In the genomic region with DNA sequence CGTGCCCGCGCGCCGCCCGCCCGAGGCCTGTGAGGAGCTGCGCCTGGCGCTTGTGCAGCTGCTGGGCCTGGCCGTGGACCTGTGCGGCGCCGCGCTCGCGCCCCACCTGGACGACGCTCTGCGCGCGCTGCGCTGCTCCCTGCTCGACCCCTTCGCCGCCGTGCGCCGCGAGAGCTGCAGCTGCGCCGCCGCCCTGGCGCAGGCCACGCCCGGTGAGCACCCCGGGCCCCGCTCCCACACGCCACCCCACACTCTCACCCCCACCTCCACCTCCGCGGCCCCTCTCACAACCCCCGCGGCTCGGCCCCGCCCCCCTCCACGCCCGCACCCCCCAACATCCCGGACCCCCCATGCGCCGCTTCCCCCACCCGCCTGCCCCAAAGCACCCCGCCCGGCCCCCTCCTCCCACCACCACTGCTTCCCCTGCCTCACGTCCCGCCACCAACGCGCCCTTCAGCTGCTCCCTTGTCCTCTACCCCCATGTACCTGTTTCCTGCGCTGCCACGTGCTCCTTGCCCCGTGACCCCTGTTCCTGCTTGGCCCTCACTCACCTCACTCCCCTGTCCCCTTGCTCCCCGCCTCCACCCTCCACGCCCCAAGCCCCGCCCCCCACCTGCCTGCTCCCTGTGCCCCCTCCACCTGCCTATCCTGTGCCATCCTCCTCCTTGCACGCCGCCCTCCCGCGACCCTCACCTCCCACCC, we compare ENCODE assay signal across 8 cellular contexts. TPM values are rescaled to one million over a fixed set of nuclear protein-coding genes. Genes with fewer than 3 reads are reported as not detected.
A peak's percentile ranks its signal among the peaks of the same experiment; 100 is the strongest.
DNase-seq lines count a peak whose midpoint lies in the region; ATAC-seq and TF ChIP-seq lines count a peak whose summit lies in the region.

A gene (minus strand): TSS at position 178 of the 702 bp plus-strand sequence. CDS start 15,776 bp downstream, outside the sequence.

- 1 to 2% (median 1%) methylated on average over 14 to 65 of the region's 66 CpGs for WGBS in spleen, 5 donors

- H3K4me3 ChIP-seq in astrocyte of the spinal cord (ENCODE audit: low read depth, low read length) (peak within 1 kb of the TSS; percentile 45), iPS-18a (ENCODE audit: low read length) (peak within 1 kb of the TSS; percentile 70), spleen (peak within 1 kb of the TSS; percentile 67 to 100 (median 99))

- peak within 1 kb of the TSS; percentile 77 for H3K9ac ChIP-seq in iPS-18a (ENCODE audit: low read length)

- intact Hi-C loops in spleen (cut with DNase I; ENCODE audit: low total_unique reads) = no loop called here

- H3K4me1 ChIP-seq in iPS-18a (ENCODE audit: control insufficient read depth, low read depth, low read length) (peaks cover 11% of the 10 kb centered on the region), spleen (peaks cover 6 to 38% (median 26%) of the 10 kb centered on the region in 6 donors)

- H3K36me3 ChIP-seq in iPS-18a (ENCODE audit: control insufficient read depth, low read depth, low read length) (peaks cover 18% of the 10 kb centered on the region), spleen (peaks cover 0 to 32% (median 16%) of the 10 kb centered on the region in 6 donors)

- DNase-seq in ACHN (peak; percentile 43), RKO (ENCODE audit: low spot score) (peak; percentile 57), astrocyte of the spinal cord (ENCODE audit: low read depth, low spot score) (no peak), spleen (peak; percentile 84), SIG-M5 treated with dmso at 0.1 percent for 504 hours (lab: John Stamatoyannopoulos, UW; ENCODE audit: unreplicated experiment) (no peak)

- no peaks in the 10 kb centered on the region for H3K9me3 ChIP-seq in iPS-18a (ENCODE audit: control insufficient read depth, low read depth, low read length)
- H3K9me3 ChIP-seq in spleen = no peaks in the 10 kb centered on the region

- no peaks in the 10 kb centered on the region for H3K27me3 ChIP-seq in iPS-18a (ENCODE audit: control insufficient read depth, insufficient read depth, low read length)
- H3K27me3 ChIP-seq in spleen (replicated peaks in 1 of 7) = no peaks in the 10 kb centered on the region

- no peak for TF ChIP-seq POLR2A in spleen (IDR thresholded peaks at IDR 0.05)

- H3K27ac ChIP-seq in iPS-18a (ENCODE audit: low read length) = no peak within 1 kb of the TSS
- H3K27ac ChIP-seq in spleen = peak within 1 kb of the TSS in 7 of 8 donors; percentile 10 to 83 (median 75)

- ATAC-seq in GM18907 (IDR thresholded peaks at IDR 0.05; ENCODE audit: unreplicated experiment) (peak; percentile 38), HG03095 (IDR thresholded peaks at IDR 0.05; ENCODE audit: unreplicated experiment) (peak; percentile 35)

- in situ Hi-C loops in ACHN (cut with HindIII; ENCODE audit: low pct_ligation_motif_present, low pct_unique_long_range_greater_than_20kb, low sequenced_read_pairs) = no loop called here
- in situ Hi-C loops in astrocyte of the spinal cord (cut with HindIII; ENCODE audit: low sequenced_read_pairs) = no loop called here

- TF ChIP-seq CTCF in astrocyte of the spinal cord (IDR thresholded peaks at IDR 0.05; ENCODE audit: low read depth, low read length) (no peak), spleen (IDR thresholded peaks at IDR 0.05 in 8 of 11, conservative IDR thresholded peaks at IDR 0.05 in 3 of 11) (no peak)

RNA-seq across cellular contexts. Expression of the gene that starts here (rescaled TPM):
- total RNA-seq in spleen = 10 to 100 TPM; 20.8 to 39.5 (median 23.8) TPM
- 10 to 100 TPM in 2 of 3 donors, 1 to 10 TPM in 1; 9.9 to 30.2 (median 13.9) TPM for polyA plus RNA-seq in spleen

Comparison
In these comparisons a context has a peak if more than half of its experiments do, and no peak if none do; other contexts are left out.
1. DNase-seq: peak in ACHN (single experiment), RKO (single experiment) and spleen (single experiment); none in astrocyte of the spinal cord (single experiment) and SIG-M5 treated with dmso at 0.1 percent for 504 hours (single experiment).
2. H3K4me3 ChIP-seq: peak in every context shown above with its lines; median percentile 99 in spleen; 70 in iPS-18a; 45 in astrocyte of the spinal cord.